Comparison of ENCODE assay signal across 28 cellular contexts in genomic region chr22:21970800-21971617, GRCh38.
"Had no signal": no experiment of that assay in that cellular context is flagged by ENCODE, and none has a peak within 500 bp of the region (broad histone marks: within the 10 kb centered on the region; RNA-seq: fewer than 3 reads in every experiment).

No MANE protein-coding gene starts in this region.

- H3K36me3 ChIP-seq: neural progenitor cell, ovary, uterus had no signal

- H3K9me3 Mint-ChIP-seq: mesothelial cell of epicardium; naive B cell; natural killer cell; nephron progenitor cell; neural progenitor cell; stimulated activated naive CD8-positive, alpha-beta T cell treated with anti-CD3 and anti-CD28 coated beads, Interleukin-15, Interleukin-2, amounts not matched to agents 100 ng/mL and 50 ng/mL, for 24 hours had no signal

- H3K9ac ChIP-seq: neural progenitor cell had no signal

- H3K27me3 Mint-ChIP-seq: naive B cell; progenitor cell of endocrine pancreas; stimulated activated naive CD8-positive, alpha-beta T cell treated with anti-CD3 and anti-CD28 coated beads, Interleukin-15, Interleukin-2, amounts not matched to agents 100 ng/mL and 50 ng/mL, for 24 hours had no signal

- ATAC-seq: natural killer cell, right lobe of liver, upper lobe of right lung had no signal

- H2AFZ ChIP-seq: hepatocyte, neural progenitor cell had no signal

- H3K4me3 ChIP-seq: hepatocyte, left ventricle myocardium inferior, lung, neural progenitor cell, ovary, right atrium auricular region, right lobe of liver, suprapubic skin, thoracic aorta, tibial artery, upper lobe of right lung, uterus had no signal

- H3K27ac ChIP-seq: hepatocyte, left ventricle myocardium inferior, neural progenitor cell, neutrophil, ovary, right atrium auricular region, right lobe of liver, suprapubic skin, thoracic aorta, tibial artery, upper lobe of right lung, uterus had no signal

- DNase-seq: islet precursor cell; left ventricle myocardium inferior; mesendoderm; naive B cell; natural killer cell; nephron progenitor cell; occipital lobe; ovary; right lobe of liver; stimulated activated CD4-positive, alpha-beta T cell treated with anti-CD3 and anti-CD28 coated beads, Interleukin-12 subunit alpha, Interleukin-12 subunit beta, amount 100 ng/mL, for 4 hours; stimulated activated CD4-positive, alpha-beta T cell treated with anti-CD3 and anti-CD28 coated beads, Interleukin-15, amount 100 ng/mL, for 24 hours; stimulated activated CD4-positive, alpha-beta T cell treated with anti-CD3 and anti-CD28 coated beads, Interleukin-2, amount 100 ng/mL, for 24 hours; stimulated activated CD4-positive, alpha-beta T cell treated with anti-CD3 and anti-CD28 coated beads, Interleukin-4, amount 100 ng/mL, for 1 hour; stimulated activated naive CD4-positive, alpha-beta T cell; tibial artery; trophoblast cell; upper lobe of right lung; uterus had no signal

- H3K27me3 ChIP-seq: hepatocyte, neural progenitor cell, neutrophil, ovary, right atrium auricular region, right lobe of liver, suprapubic skin, tibial artery, upper lobe of right lung, uterus had no signal

- H3K9me3 ChIP-seq: left ventricle myocardium inferior, neutrophil, ovary, right atrium auricular region, right lobe of liver, suprapubic skin, thoracic aorta, tibial artery, upper lobe of right lung, uterus had no signal

- H3K4me2 ChIP-seq: hepatocyte, neural progenitor cell had no signal

- H3K4me1 Mint-ChIP-seq: mesothelial cell of epicardium, nephron progenitor cell, neural progenitor cell had no signal

- H3K27ac Mint-ChIP-seq: mesothelial cell of epicardium; natural killer cell; nephron progenitor cell; neural progenitor cell; progenitor cell of endocrine pancreas; stimulated activated naive CD8-positive, alpha-beta T cell treated with anti-CD3 and anti-CD28 coated beads, Interleukin-15, Interleukin-2, amounts not matched to agents 100 ng/mL and 50 ng/mL, for 24 hours had no signal

- H3K4me1 ChIP-seq: left ventricle myocardium inferior, neural progenitor cell, right atrium auricular region, right lobe of liver, suprapubic skin, tibial artery, upper lobe of right lung, uterus had no signal

- H3K4me3 Mint-ChIP-seq: mesothelial cell of epicardium; naive B cell; natural killer cell; nephron progenitor cell; neural progenitor cell; stimulated activated naive CD8-positive, alpha-beta T cell treated with anti-CD3 and anti-CD28 coated beads, Interleukin-15, Interleukin-2, amounts not matched to agents 100 ng/mL and 50 ng/mL, for 24 hours had no signal
